Comparison of ENCODE assay signal across 1 cellular context in the genomic region with DNA sequence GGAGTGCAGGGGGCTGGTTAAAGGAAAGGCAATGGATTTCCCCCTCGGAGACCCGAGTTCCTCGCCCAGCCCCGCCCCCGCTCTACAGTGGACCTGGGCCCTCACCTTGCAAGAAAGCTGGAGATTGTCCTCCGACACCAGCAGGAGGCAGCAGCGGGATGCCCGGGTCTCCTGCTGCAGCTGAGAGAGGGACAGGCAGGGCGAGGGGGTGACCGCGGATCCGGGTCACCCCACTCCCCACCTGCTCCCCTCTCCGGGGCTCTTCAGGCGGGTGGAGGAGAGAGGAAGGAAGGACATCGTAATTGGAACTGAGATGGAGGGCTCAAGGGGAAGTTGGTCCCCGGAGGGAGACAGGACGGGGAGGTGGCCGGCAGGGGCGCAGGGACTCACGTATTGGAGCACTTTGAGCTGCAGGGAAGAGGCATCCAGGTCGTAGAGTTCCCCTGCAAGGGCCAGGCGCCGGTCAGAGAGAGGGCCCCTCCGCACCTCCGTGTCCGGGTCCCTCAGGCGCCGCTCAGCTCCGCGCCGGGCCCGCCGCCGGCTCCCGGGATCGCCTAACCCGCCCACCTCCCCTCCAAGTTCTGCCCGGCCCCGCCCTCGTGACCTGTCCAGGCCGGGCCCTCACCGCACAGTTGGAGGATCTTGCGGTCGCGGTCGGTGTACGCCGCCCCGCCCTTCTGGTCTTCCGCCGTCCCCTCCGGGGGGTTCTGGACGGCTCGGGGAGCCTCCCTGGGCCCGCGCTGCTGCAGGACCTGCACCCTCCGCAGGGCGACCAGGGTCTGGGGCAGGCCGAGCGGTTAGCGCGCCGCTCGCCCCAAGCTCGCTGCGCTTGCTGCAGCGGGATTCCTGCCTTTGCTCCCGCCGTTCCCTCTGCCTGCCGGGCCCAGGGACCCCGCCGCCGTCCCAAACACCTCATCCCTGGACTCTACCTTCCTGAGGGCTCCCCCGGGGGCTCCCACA.
A peak's percentile ranks its signal among the peaks of the same experiment; 100 is the strongest.
TF ChIP-seq lines count a peak whose summit lies in the region.

No MANE protein-coding gene starts in this region.

TF ChIP-seq in K562, 482 proteins besides CTCF, POLR2A, EP300 and RAD21 (continued from another document):
- TF ChIP-seq, protein P1, sequence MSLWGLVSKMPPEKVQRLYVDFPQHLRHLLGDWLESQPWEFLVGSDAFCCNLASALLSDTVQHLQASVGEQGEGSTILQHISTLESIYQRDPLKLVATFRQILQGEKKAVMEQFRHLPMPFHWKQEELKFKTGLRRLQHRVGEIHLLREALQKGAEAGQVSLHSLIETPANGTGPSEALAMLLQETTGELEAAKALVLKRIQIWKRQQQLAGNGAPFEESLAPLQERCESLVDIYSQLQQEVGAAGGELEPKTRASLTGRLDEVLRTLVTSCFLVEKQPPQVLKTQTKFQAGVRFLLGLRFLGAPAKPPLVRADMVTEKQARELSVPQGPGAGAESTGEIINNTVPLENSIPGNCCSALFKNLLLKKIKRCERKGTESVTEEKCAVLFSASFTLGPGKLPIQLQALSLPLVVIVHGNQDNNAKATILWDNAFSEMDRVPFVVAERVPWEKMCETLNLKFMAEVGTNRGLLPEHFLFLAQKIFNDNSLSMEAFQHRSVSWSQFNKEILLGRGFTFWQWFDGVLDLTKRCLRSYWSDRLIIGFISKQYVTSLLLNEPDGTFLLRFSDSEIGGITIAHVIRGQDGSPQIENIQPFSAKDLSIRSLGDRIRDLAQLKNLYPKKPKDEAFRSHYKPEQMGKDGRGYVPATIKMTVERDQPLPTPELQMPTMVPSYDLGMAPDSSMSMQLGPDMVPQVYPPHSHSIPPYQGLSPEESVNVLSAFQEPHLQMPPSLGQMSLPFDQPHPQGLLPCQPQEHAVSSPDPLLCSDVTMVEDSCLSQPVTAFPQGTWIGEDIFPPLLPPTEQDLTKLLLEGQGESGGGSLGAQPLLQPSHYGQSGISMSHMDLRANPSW (CRISPR knock-in tag; IDR thresholded peaks at IDR 0.05) = no peak
- TF ChIP-seq FIP1L1 (IDR thresholded peaks at IDR 0.05; ENCODE audit: low read depth, low read length, poor library complexity, severe bottlenecking) (no peak), ZNF217 (CRISPR knock-in tag; IDR thresholded peaks at IDR 0.05) (no peak), ZNF263 (CRISPR knock-in tag; IDR thresholded peaks at IDR 0.05; ENCODE audit: borderline replicate concordance) (peak; percentile 94), PTRF (tag; IDR thresholded peaks at IDR 0.05) (no peak), SMC3 (conservative IDR thresholded peaks at IDR 0.05; ENCODE audit: insufficient read depth, low read depth, low read length) (0 out of 2 replicates have a peak, but pooled peaks have one; percentile 13), RFX1 (IDR thresholded peaks at IDR 0.05) (no peak), CTBP1 (IDR thresholded peaks at IDR 0.05; ENCODE audit: borderline replicate concordance) (peak; percentile 55; the same call in 1 of the 2 replicates), ZNF239 (CRISPR knock-in tag; IDR thresholded peaks at IDR 0.05) (no peak), YBX1 (IDR thresholded peaks at IDR 0.05) (no peak), KDM2B (CRISPR knock-in tag; IDR thresholded peaks at IDR 0.05) (no peak), NRF1 (conservative IDR thresholded peaks at IDR 0.05 in 1 of 2, IDR thresholded peaks at IDR 0.05 in 1 of 2) (0 out of 4 replicates have a peak, but pooled peaks of 1 of the 2 experiments have one; percentile 8), ZNF124 (CRISPR knock-in tag; IDR thresholded peaks at IDR 0.05) (no peak), SIN3A (IDR thresholded peaks at IDR 0.05; ENCODE audit: borderline replicate concordance in 2 of 2, control insufficient read depth in 1 of 2, low read depth in 2 of 2, low read length in 2 of 2) (no peak), CBX8 (IDR thresholded peaks at IDR 0.05; ENCODE audit: borderline replicate concordance, extremely low read depth, low read depth, low read length, poor library complexity, severe bottlenecking) (no peak), PRPF4 (IDR thresholded peaks at IDR 0.05; ENCODE audit: insufficient read depth, low read depth, low read length, poor library complexity, severe bottlenecking) (no peak), ASH1L (IDR thresholded peaks at IDR 0.05; ENCODE audit: borderline replicate concordance, low read depth, partially characterized antibody) (no peak), MED1 (CRISPR knock-in tag; IDR thresholded peaks at IDR 0.05; ENCODE audit: borderline replicate concordance) (no peak), NEUROD1 (IDR thresholded peaks at IDR 0.05; ENCODE audit: borderline replicate concordance, low read depth, low read length, partially characterized antibody) (no peak)
- TF ChIP-seq, protein P2, sequence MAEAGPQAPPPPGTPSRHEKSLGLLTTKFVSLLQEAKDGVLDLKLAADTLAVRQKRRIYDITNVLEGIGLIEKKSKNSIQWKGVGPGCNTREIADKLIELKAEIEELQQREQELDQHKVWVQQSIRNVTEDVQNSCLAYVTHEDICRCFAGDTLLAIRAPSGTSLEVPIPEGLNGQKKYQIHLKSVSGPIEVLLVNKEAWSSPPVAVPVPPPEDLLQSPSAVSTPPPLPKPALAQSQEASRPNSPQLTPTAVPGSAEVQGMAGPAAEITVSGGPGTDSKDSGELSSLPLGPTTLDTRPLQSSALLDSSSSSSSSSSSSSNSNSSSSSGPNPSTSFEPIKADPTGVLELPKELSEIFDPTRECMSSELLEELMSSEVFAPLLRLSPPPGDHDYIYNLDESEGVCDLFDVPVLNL (CRISPR knock-in tag; IDR thresholded peaks at IDR 0.05; ENCODE audit: low read depth) = no peak
- TF ChIP-seq, protein P3, sequence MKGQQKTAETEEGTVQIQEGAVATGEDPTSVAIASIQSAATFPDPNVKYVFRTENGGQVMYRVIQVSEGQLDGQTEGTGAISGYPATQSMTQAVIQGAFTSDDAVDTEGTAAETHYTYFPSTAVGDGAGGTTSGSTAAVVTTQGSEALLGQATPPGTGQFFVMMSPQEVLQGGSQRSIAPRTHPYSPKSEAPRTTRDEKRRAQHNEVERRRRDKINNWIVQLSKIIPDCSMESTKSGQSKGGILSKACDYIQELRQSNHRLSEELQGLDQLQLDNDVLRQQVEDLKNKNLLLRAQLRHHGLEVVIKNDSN (CRISPR knock-in tag; IDR thresholded peaks at IDR 0.05) = peak; percentile 5; the same call in 1 of the 2 replicates
- TF ChIP-seq, protein P4, sequence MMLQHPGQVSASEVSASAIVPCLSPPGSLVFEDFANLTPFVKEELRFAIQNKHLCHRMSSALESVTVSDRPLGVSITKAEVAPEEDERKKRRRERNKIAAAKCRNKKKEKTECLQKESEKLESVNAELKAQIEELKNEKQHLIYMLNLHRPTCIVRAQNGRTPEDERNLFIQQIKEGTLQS (IDR thresholded peaks at IDR 0.05) = no peak
- TF ChIP-seq, protein P4 (CRISPR knock-in tag; conservative IDR thresholded peaks at IDR 0.05) = no peak
- TF ChIP-seq, protein P5, sequence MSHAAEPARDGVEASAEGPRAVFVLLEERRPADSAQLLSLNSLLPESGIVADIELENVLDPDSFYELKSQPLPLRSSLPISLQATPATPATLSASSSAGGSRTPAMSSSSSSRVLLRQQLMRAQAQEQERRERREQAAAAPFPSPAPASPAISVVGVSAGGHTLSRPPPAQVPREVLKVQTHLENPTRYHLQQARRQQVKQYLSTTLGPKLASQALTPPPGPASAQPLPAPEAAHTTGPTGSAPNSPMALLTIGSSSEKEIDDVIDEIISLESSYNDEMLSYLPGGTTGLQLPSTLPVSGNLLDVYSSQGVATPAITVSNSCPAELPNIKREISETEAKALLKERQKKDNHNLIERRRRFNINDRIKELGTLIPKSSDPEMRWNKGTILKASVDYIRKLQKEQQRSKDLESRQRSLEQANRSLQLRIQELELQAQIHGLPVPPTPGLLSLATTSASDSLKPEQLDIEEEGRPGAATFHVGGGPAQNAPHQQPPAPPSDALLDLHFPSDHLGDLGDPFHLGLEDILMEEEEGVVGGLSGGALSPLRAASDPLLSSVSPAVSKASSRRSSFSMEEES (CRISPR knock-in tag; IDR thresholded peaks at IDR 0.05) = 0 out of 2 replicates have a peak, but pooled peaks have one; percentile 25
- TF ChIP-seq, protein P6, sequence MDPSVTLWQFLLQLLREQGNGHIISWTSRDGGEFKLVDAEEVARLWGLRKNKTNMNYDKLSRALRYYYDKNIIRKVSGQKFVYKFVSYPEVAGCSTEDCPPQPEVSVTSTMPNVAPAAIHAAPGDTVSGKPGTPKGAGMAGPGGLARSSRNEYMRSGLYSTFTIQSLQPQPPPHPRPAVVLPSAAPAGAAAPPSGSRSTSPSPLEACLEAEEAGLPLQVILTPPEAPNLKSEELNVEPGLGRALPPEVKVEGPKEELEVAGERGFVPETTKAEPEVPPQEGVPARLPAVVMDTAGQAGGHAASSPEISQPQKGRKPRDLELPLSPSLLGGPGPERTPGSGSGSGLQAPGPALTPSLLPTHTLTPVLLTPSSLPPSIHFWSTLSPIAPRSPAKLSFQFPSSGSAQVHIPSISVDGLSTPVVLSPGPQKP (CRISPR knock-in tag; IDR thresholded peaks at IDR 0.05) = no peak
- TF ChIP-seq, protein P7, sequence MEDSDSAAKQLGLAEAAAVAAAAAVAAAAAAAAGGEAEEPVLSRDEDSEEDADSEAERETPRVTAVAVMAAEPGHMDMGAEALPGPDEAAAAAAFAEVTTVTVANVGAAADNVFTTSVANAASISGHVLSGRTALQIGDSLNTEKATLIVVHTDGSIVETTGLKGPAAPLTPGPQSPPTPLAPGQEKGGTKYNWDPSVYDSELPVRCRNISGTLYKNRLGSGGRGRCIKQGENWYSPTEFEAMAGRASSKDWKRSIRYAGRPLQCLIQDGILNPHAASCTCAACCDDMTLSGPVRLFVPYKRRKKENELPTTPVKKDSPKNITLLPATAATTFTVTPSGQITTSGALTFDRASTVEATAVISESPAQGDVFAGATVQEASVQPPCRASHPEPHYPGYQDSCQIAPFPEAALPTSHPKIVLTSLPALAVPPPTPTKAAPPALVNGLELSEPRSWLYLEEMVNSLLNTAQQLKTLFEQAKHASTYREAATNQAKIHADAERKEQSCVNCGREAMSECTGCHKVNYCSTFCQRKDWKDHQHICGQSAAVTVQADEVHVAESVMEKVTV (CRISPR knock-in tag; IDR thresholded peaks at IDR 0.05) = no peak
- TF ChIP-seq, protein P8, sequence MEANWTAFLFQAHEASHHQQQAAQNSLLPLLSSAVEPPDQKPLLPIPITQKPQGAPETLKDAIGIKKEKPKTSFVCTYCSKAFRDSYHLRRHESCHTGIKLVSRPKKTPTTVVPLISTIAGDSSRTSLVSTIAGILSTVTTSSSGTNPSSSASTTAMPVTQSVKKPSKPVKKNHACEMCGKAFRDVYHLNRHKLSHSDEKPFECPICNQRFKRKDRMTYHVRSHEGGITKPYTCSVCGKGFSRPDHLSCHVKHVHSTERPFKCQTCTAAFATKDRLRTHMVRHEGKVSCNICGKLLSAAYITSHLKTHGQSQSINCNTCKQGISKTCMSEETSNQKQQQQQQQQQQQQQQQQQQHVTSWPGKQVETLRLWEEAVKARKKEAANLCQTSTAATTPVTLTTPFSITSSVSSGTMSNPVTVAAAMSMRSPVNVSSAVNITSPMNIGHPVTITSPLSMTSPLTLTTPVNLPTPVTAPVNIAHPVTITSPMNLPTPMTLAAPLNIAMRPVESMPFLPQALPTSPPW (CRISPR knock-in tag; IDR thresholded peaks at IDR 0.05) = peak; percentile 44; the same call in 1 of the 2 replicates
- TF ChIP-seq, protein P9, sequence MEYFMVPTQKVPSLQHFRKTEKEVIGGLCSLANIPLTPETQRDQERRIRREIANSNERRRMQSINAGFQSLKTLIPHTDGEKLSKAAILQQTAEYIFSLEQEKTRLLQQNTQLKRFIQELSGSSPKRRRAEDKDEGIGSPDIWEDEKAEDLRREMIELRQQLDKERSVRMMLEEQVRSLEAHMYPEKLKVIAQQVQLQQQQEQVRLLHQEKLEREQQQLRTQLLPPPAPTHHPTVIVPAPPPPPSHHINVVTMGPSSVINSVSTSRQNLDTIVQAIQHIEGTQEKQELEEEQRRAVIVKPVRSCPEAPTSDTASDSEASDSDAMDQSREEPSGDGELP (CRISPR knock-in tag; IDR thresholded peaks at IDR 0.05; ENCODE audit: borderline replicate concordance) = peak; percentile 70; the same call in 1 of the 2 replicates
- TF ChIP-seq, protein P10, sequence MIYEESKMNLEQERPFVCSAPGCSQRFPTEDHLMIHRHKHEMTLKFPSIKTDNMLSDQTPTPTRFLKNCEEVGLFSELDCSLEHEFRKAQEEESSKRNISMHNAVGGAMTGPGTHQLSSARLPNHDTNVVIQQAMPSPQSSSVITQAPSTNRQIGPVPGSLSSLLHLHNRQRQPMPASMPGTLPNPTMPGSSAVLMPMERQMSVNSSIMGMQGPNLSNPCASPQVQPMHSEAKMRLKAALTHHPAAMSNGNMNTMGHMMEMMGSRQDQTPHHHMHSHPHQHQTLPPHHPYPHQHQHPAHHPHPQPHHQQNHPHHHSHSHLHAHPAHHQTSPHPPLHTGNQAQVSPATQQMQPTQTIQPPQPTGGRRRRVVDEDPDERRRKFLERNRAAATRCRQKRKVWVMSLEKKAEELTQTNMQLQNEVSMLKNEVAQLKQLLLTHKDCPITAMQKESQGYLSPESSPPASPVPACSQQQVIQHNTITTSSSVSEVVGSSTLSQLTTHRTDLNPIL (CRISPR knock-in tag; IDR thresholded peaks at IDR 0.05) = no peak
